23 cellular contexts compared by ENCODE assay signal in the genomic region with DNA sequence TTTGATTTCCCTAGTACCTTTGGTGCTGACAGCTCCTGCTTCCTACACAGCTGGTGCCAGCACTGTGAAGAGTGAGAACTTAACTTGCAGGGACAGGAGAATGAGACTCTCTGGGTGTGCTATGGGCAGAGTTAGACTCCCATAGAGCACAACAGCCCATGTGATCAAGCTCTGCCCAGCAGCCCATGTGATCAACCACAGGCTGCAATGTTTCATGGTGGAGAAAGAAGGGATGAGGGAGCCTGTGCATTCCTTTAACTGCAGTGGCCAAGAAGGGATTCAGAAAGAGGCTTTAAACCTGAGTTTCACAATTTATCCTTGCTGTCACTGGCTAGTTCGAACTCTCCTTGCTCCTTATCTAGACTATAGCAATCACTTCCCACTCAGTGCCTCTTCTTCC. TPM values are rescaled to one million over a fixed set of nuclear protein-coding genes. Genes with fewer than 3 reads are reported as not detected.
A peak's percentile ranks its signal among the peaks of the same experiment; 100 is the strongest.
DNase-seq lines count a peak whose midpoint lies in the region; ATAC-seq and TF ChIP-seq lines count a peak whose summit lies in the region.
"Had no signal": no experiment of that assay in that cellular context is flagged by ENCODE, and none has a peak within 500 bp of the region (broad histone marks: within the 10 kb centered on the region; RNA-seq: fewer than 3 reads in every experiment).

No MANE protein-coding gene starts in this region.

- intact Hi-C loops in activated CD4-positive, alpha-beta T cell treated with anti-CD3 and anti-CD28 coated beads, Interleukin-2, amount 10 ng/mL, durations not matched to agents 24 days and 14 days (cut with micrococcal nuclease) = loop anchor here (10.0 kb wide), 1 partner anchor 207 kb away; no protein-coding TSS in a partner anchor

- peak; percentile 45 for DNase-seq in activated CD4-positive, alpha-beta T cell treated with anti-CD3 and anti-CD28 coated beads, Interleukin-2, amount 10 ng/mL, durations not matched to agents 24 days and 14 days
- DNase-seq in activated CD4-positive, alpha-beta T cell treated with anti-CD3 and anti-CD28 coated beads, Interleukin-2, amount 50 U/mL, for 1 hour = no peak
- DNase-seq in adipocyte (ENCODE audit: low read depth) (peak; percentile 47), foreskin keratinocyte (no peak), retina (peak; percentile 12), RKO (ENCODE audit: low spot score) (no peak), globus pallidus (ENCODE audit: low spot score) (no peak)
- no peak for DNase-seq in stimulated activated CD4-positive, alpha-beta T cell treated with anti-CD3 and anti-CD28 coated beads, Interleukin-2, amount 100 ng/mL, for 24 hours
- DNase-seq: 8988T; activated CD8-positive, alpha-beta memory T cell treated with anti-CD3 and anti-CD28 coated beads, Interleukin-2, amount 50 U/mL, for 48 hours; activated naive CD4-positive, alpha-beta T cell treated with anti-CD3 and anti-CD28 coated beads for 36 hours; brain microvascular endothelial cell; CD8-positive, alpha-beta memory T cell; lower lobe of right lung; NCI-H1105 treated with DMSO at 0.1 percent for 48 hours; NCI-H345; SHP77; T-helper 2 cell; upper lobe of left lung had no signal

- H3K27me3 Mint-ChIP-seq in activated CD4-positive, alpha-beta T cell treated with anti-CD3 and anti-CD28 coated beads, Interleukin-2, amount 10 ng/mL, durations not matched to agents 24 days and 14 days = peaks cover 32% of the 10 kb centered on the region

- ATAC-seq in foreskin keratinocyte = peak; percentile 17
- ATAC-seq: activated CD4-positive, CD25-positive, alpha-beta regulatory T cell treated with anti-CD3 and anti-CD28 coated beads, Interleukin-2, amount 50 U/mL, for 24 hours; lower lobe of right lung; stimulated activated memory B cell treated with anti-CD40 and anti-IgM and Interleukin-4, amounts not matched to agents 10 μg/mL and 1 μg/mL and 100 μg/mL, for 72 hours had no signal

- H3K27ac Mint-ChIP-seq in activated CD4-positive, alpha-beta T cell treated with anti-CD3 and anti-CD28 coated beads, Interleukin-2, amount 10 ng/mL, durations not matched to agents 24 days and 14 days = no peak overlapping the region
- H3K27ac Mint-ChIP-seq: activated naive CD4-positive, alpha-beta T cell treated with anti-CD3 and anti-CD28 coated beads for 36 hours; CD8-positive, alpha-beta memory T cell; stimulated activated memory B cell treated with anti-CD40 and anti-IgM and Interleukin-4, amounts not matched to agents 10 μg/mL and 1 μg/mL and 100 μg/mL, for 72 hours had no signal

- H3K4me3 Mint-ChIP-seq in activated CD4-positive, alpha-beta T cell treated with anti-CD3 and anti-CD28 coated beads, Interleukin-2, amount 10 ng/mL, durations not matched to agents 24 days and 14 days = no peak overlapping the region
- H3K4me3 Mint-ChIP-seq: activated naive CD4-positive, alpha-beta T cell treated with anti-CD3 and anti-CD28 coated beads for 36 hours; CD8-positive, alpha-beta memory T cell; neural crest cell; stimulated activated memory B cell treated with anti-CD40 and anti-IgM and Interleukin-4, amounts not matched to agents 10 μg/mL and 1 μg/mL and 100 μg/mL, for 72 hours had no signal

- peaks cover 9% of the 10 kb centered on the region for H3K9me3 Mint-ChIP-seq in activated CD4-positive, alpha-beta T cell treated with anti-CD3 and anti-CD28 coated beads, Interleukin-2, amount 10 ng/mL, durations not matched to agents 24 days and 14 days
- H3K9me3 Mint-ChIP-seq: activated naive CD4-positive, alpha-beta T cell treated with anti-CD3 and anti-CD28 coated beads for 36 hours; CD8-positive, alpha-beta memory T cell had no signal

- no peaks in the 10 kb centered on the region for H3K36me3 ChIP-seq in adipocyte (ENCODE audit: control insufficient read depth, insufficient read depth, low read length, severe bottlenecking)
- H3K36me3 ChIP-seq: brain microvascular endothelial cell, HAP-1, lower lobe of right lung, upper lobe of left lung had no signal

- H3K27me3 ChIP-seq in adipocyte (replicated peaks; ENCODE audit: control insufficient read depth, insufficient read depth, low read length) = peaks cover 15% of the 10 kb centered on the region
- no peaks in the 10 kb centered on the region for H3K27me3 ChIP-seq in foreskin keratinocyte
- H3K27me3 ChIP-seq: brain microvascular endothelial cell, upper lobe of left lung had no signal

- no peak overlapping the region for H3K4me3 ChIP-seq in adipocyte (ENCODE audit: low read length)
- H3K4me3 ChIP-seq: HAP-1, lower lobe of right lung, upper lobe of left lung had no signal

- TF ChIP-seq CTCF in foreskin keratinocyte (conservative IDR thresholded peaks at IDR 0.05) = no peak

- peaks cover 8% of the 10 kb centered on the region for H3K9me3 ChIP-seq in adipocyte (ENCODE audit: control insufficient read depth, low read length)
- H3K9me3 ChIP-seq: HAP-1 had no signal

- H3K36me3 Mint-ChIP-seq in activated CD4-positive, alpha-beta T cell treated with anti-CD3 and anti-CD28 coated beads, Interleukin-2, amount 10 ng/mL, durations not matched to agents 24 days and 14 days (ENCODE audit: low read depth) = no peaks in the 10 kb centered on the region
- H3K36me3 Mint-ChIP-seq: stimulated activated memory B cell treated with anti-CD40 and anti-IgM and Interleukin-4, amounts not matched to agents 10 μg/mL and 1 μg/mL and 100 μg/mL, for 72 hours had no signal

- H3K4me1 ChIP-seq in adipocyte (ENCODE audit: control insufficient read depth, insufficient read depth, low read length) (peaks cover 19% of the 10 kb centered on the region), foreskin keratinocyte (no peaks in the 10 kb centered on the region)
- H3K4me1 ChIP-seq: HAP-1 had no signal

- no peak overlapping the region for H3K27ac ChIP-seq in foreskin keratinocyte
- H3K27ac ChIP-seq: brain microvascular endothelial cell, lower lobe of right lung, upper lobe of left lung had no signal

- H3K4me1 Mint-ChIP-seq in activated CD4-positive, alpha-beta T cell treated with anti-CD3 and anti-CD28 coated beads, Interleukin-2, amount 10 ng/mL, durations not matched to agents 24 days and 14 days = peaks cover 15% of the 10 kb centered on the region

- H3K9ac ChIP-seq in adipocyte (ENCODE audit: low read length) = no peak overlapping the region

RNA-seq across cellular contexts. Expression of a gene that starts 10.0 kb away (rescaled TPM):
- 4.1 and 5.8 TPM in 2 replicates for total RNA-seq in activated CD4-positive, alpha-beta T cell treated with anti-CD3 and anti-CD28 coated beads, Interleukin-2, amount 10 ng/mL, durations not matched to agents 24 days and 14 days
- 32.0 and 42.3 TPM in 2 replicates for total RNA-seq in foreskin keratinocyte
- 19.2 and 28.2 TPM in 2 replicates for polyA plus RNA-seq in foreskin keratinocyte

RNA-seq across cellular contexts. Expression of a gene that starts 41.1 kb away (rescaled TPM):
- 14.3 and 16.7 TPM in 2 replicates for total RNA-seq in activated CD4-positive, alpha-beta T cell treated with anti-CD3 and anti-CD28 coated beads, Interleukin-2, amount 10 ng/mL, durations not matched to agents 24 days and 14 days
- 19.0 and 20.5 TPM in 2 replicates for total RNA-seq in foreskin keratinocyte
- polyA plus RNA-seq in foreskin keratinocyte = 11.8 and 12.6 TPM in 2 replicates

Comparison
In these comparisons a context has a peak if more than half of its experiments do, and no peak if none do; other contexts are left out.
1. DNase-seq: peak in activated CD4-positive, alpha-beta T cell treated with anti-CD3 and anti-CD28 coated beads, Interleukin-2, amount 10 ng/mL, durations not matched to agents 24 days and 14 days (single experiment), adipocyte (single experiment) and retina (single experiment); none in activated CD4-positive, alpha-beta T cell treated with anti-CD3 and anti-CD28 coated beads, Interleukin-2, amount 50 U/mL, for 1 hour (single experiment), foreskin keratinocyte (0 of 2), RKO (single experiment), stimulated activated CD4-positive, alpha-beta T cell treated with anti-CD3 and anti-CD28 coated beads, Interleukin-2, amount 100 ng/mL, for 24 hours (0 of 2) and globus pallidus (single experiment).